In genomic region chr5:168332042-168332441, GRCh38 we compare ENCODE assay signal across 20 cellular contexts. TPM values are rescaled to one million over a fixed set of nuclear protein-coding genes. Genes with fewer than 3 reads are reported as not detected.
A peak's percentile ranks its signal among the peaks of the same experiment; 100 is the strongest.
DNase-seq lines count a peak whose midpoint lies in the region; ATAC-seq and TF ChIP-seq lines count a peak whose summit lies in the region.
"Had no signal": no experiment of that assay in that cellular context is flagged by ENCODE, and none has a peak within 500 bp of the region (broad histone marks: within the 10 kb centered on the region; RNA-seq: fewer than 3 reads in every experiment).

No MANE protein-coding gene starts in this region.

- POLR2A ChIA-PET in activated CD4-positive, alpha-beta T cell treated with anti-CD3 and anti-CD28 coated beads for 36 hours (lab: Charles Lee): no interaction called here
- POLR2A ChIA-PET in PC-3 (lab: Charles Lee; ENCODE audit: unreplicated experiment): interaction anchor here (0.7 kb wide), 1 partner anchor 66 kb away, joined by 14 read pairs; no protein-coding TSS in a partner anchor

- no peaks in the 10 kb centered on the region for H3K27me3 ChIP-seq in PC-3 (ENCODE audit: low read length)

- BruUV-seq in PC-3 (replicated peaks; lab: Mats Ljungman, UMichigan): no TSS peak

- no peaks in the 10 kb centered on the region for H3F3A ChIP-seq in PC-3 (ENCODE audit: low read length, unreplicated experiment)

- no peaks in the 10 kb centered on the region for H3K9me3 ChIP-seq in PC-3 (ENCODE audit: low read length)

- no peak overlapping the region for H3K4me3 ChIP-seq in PC-3 (ENCODE audit: low read length)
- H3K4me3 ChIP-seq: GM23248 had no signal

- H3K79me2 ChIP-seq in PC-3 (ENCODE audit: low read length): peaks cover 98% of the 10 kb centered on the region

- H3K9me3 Mint-ChIP-seq in activated CD4-positive, alpha-beta T cell treated with anti-CD3 and anti-CD28 coated beads for 36 hours (ENCODE audit: low read depth): no peaks in the 10 kb centered on the region
- H3K9me3 Mint-ChIP-seq: CD14-positive monocyte had no signal

- no peaks in the 10 kb centered on the region for H3K9me2 ChIP-seq in PC-3 (replicated peaks; ENCODE audit: low read length)

- peaks cover 42% of the 10 kb centered on the region for H3K4me1 ChIP-seq in PC-3 (ENCODE audit: insufficient read depth, low read length)

- peaks cover 4% of the 10 kb centered on the region for H3K4me1 Mint-ChIP-seq in activated CD4-positive, alpha-beta T cell treated with anti-CD3 and anti-CD28 coated beads for 36 hours

- H3K4me2 ChIP-seq in PC-3 (ENCODE audit: low read length): 0 out of 2 replicates have a peak overlapping the region, but pooled peaks have one; percentile 13

- no peaks in the 10 kb centered on the region for H3K36me3 ChIP-seq in PC-3 (ENCODE audit: low read depth, low read length)

- no peak overlapping the region for H2AFZ ChIP-seq in PC-3 (ENCODE audit: low read length)
- H2AFZ ChIP-seq: GM23248 had no signal

- no peak overlapping the region for H3K27ac ChIP-seq in PC-3 (ENCODE audit: low read length)
- H3K27ac ChIP-seq: 22Rv1, GM23248 had no signal

- H3K4me3 Mint-ChIP-seq in activated CD4-positive, alpha-beta T cell treated with anti-CD3 and anti-CD28 coated beads for 36 hours: no peak overlapping the region
- H3K4me3 Mint-ChIP-seq: CD14-positive monocyte had no signal

- peak; percentile 68 for ATAC-seq in activated CD4-positive, alpha-beta T cell treated with anti-CD3 and anti-CD28 coated beads for 36 hours
- ATAC-seq in PC-3 (no peak), esophagus mucosa (peak; percentile 53), HG02852 (IDR thresholded peaks at IDR 0.05; ENCODE audit: unreplicated experiment) (no peak)
- ATAC-seq: Panc1, Right ventricle myocardium inferior had no signal

- peaks cover 15% of the 10 kb centered on the region for H3K27me3 Mint-ChIP-seq in activated CD4-positive, alpha-beta T cell treated with anti-CD3 and anti-CD28 coated beads for 36 hours

- no peak overlapping the region for H3K9ac ChIP-seq in PC-3 (ENCODE audit: low read length)
- H3K9ac ChIP-seq: GM23248 had no signal

- no peak for DNase-seq in activated CD4-positive, alpha-beta T cell treated with anti-CD3 and anti-CD28 coated beads for 36 hours
- DNase-seq in activated CD4-positive, alpha-beta T cell treated with anti-CD3 and anti-CD28 coated beads for 4 hours: no peak
- DNase-seq in PC-3 (peak; percentile 56), hippocampal formation (lab: John Stamatoyannopoulos, UW) (no peak), Kasumi-1 (lab: John Stamatoyannopoulos, UW) (no peak), NCI-H2196 (lab: John Stamatoyannopoulos, UW; ENCODE audit: unreplicated experiment) (no peak)
- DNase-seq: GF-D8, GM23248, HCEC 1CT, NCI-H1105 treated with DMSO at 0.1 percent for 48 hours, NCI-H1694, NCI-H226, NCI-H524 treated with DMSO at 0.1 percent for 48 hours, SW 1271 had no signal

- H3K36me3 Mint-ChIP-seq in activated CD4-positive, alpha-beta T cell treated with anti-CD3 and anti-CD28 coated beads for 36 hours (ENCODE audit: low read depth): no peaks in the 10 kb centered on the region
- H3K36me3 Mint-ChIP-seq: CD14-positive monocyte had no signal

- intact Hi-C loops in activated CD4-positive, alpha-beta T cell treated with anti-CD3 and anti-CD28 coated beads for 36 hours (cut with DNase I, micrococcal nuclease): no loop called here
- intact Hi-C loops in PC-3 (cut with micrococcal nuclease): no loop called here

- CTCF ChIA-PET in activated CD4-positive, alpha-beta T cell treated with anti-CD3 and anti-CD28 coated beads for 36 hours (lab: Charles Lee): no interaction called here
- CTCF ChIA-PET in PC-3 (lab: Charles Lee): no interaction called here

- peaks cover 5% of the 10 kb centered on the region; the same call in 1 of the 2 replicates for H4K20me1 ChIP-seq in PC-3 (ENCODE audit: low read length)

- no peak overlapping the region for H3K27ac Mint-ChIP-seq in activated CD4-positive, alpha-beta T cell treated with anti-CD3 and anti-CD28 coated beads for 36 hours
- H3K27ac Mint-ChIP-seq: CD14-positive monocyte had no signal

- TF ChIP-seq CTCF in PC-3 (conservative IDR thresholded peaks at IDR 0.05; ENCODE audit: low read depth, low read length): no peak

RNA-seq across cellular contexts. Expression of gene WWC1, which starts 40.6 kb away (rescaled TPM):
- 1 to 10 TPM; 2.1 to 2.2 TPM for total RNA-seq in activated CD4-positive, alpha-beta T cell treated with anti-CD3 and anti-CD28 coated beads for 36 hours
- total RNA-seq in PC-3 (2014; rRNA removed) (31.8 and 44.2 TPM in 2 replicates), esophagus mucosa (18.5 TPM)

Comparison
In these comparisons a context has a peak if more than half of its experiments do, and no peak if none do; other contexts are left out.
1. ATAC-seq: peak in activated CD4-positive, alpha-beta T cell treated with anti-CD3 and anti-CD28 coated beads for 36 hours (single experiment) and esophagus mucosa (single experiment); none in PC-3 (single experiment) and HG02852 (single experiment).